In the genomic region with DNA sequence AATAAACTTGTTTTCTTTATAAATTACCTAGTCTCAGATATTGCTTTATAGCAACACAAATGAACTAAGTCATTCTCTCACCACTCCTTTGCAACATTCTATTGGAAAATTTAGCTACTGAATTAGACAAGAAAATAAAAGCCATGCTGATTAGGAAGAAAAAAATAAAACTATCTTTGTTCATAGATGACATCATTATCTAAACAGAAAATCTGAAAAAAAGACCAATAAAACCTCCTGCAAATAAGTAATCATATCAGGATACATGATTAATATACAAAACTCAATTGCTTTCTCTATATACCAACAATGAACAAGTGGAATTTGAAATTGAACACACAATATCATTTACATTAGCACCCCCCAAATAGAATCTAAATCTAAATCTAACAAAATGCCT, we compare ENCODE assay signal across 7 cellular contexts.
"Had no signal": no experiment of that assay in that cellular context is flagged by ENCODE, and none has a peak within 500 bp of the region (broad histone marks: within the 10 kb centered on the region; RNA-seq: fewer than 3 reads in every experiment).

No MANE protein-coding gene starts in this region.

- DNase-seq: GDM1, GF-D8 had no signal

- FAIRE-seq: G401.6, GM12878, GM12891, GM12892, GM19239 had no signal

- H3K4me3 ChIP-seq: GM12878 had no signal

- ATAC-seq: GM12878 had no signal
